ENCODE assay signal across 21 cellular contexts in genomic region chr12:26906024-26906423, GRCh38. TPM values are rescaled to one million over a fixed set of nuclear protein-coding genes. Genes with fewer than 3 reads are reported as not detected.
DNase-seq lines count a peak whose midpoint lies in the region; ATAC-seq, FAIRE-seq and TF ChIP-seq lines count a peak whose summit lies in the region.
"Had no signal": no experiment of that assay in that cellular context is flagged by ENCODE, and none has a peak within 500 bp of the region (broad histone marks: within the 10 kb centered on the region; RNA-seq: fewer than 3 reads in every experiment).

No MANE protein-coding gene starts in this region.

- FAIRE-seq in A549 (lab: Jason Lieb, UNC) (no peak), pancreas (lab: Jason Lieb, UNC) (peak; percentile 29)
- FAIRE-seq: GM12892, H1 had no signal

- POLR2A ChIA-PET in A549 (lab: Yijun Ruan, JAX): no interaction called here
- POLR2A ChIA-PET in CD8-positive, alpha-beta T cell (lab: Charles Lee): no interaction called here
- POLR2A ChIA-PET in naive thymus-derived CD8-positive, alpha-beta T cell (lab: Charles Lee): no interaction called here

- no peak overlapping the region for H3K9ac ChIP-seq in MM.1S (ENCODE audit: low read length)

- H3K9me2 ChIP-seq in MM.1S (replicated peaks; ENCODE audit: insufficient read depth, low read length): no peaks in the 10 kb centered on the region

- H3K9me3 ChIP-seq in A549: peaks cover 5% of the 10 kb centered on the region; the same call in 1 of the 3 replicates
- no peaks in the 10 kb centered on the region for H3K9me3 ChIP-seq in CD8-positive, alpha-beta T cell (ENCODE audit: low read length)
- no peaks in the 10 kb centered on the region for H3K9me3 ChIP-seq in MM.1S (replicated peaks; ENCODE audit: insufficient read depth, low read length)
- no peaks in the 10 kb centered on the region for H3K9me3 ChIP-seq in pancreas
- H3K9me3 ChIP-seq: BE2C, SJSA1 had no signal

- no peak for DNase-seq in A549 (ENCODE audit: low read depth in 1 of 2, low spot score in 1 of 2)
- DNase-seq in CD8-positive, alpha-beta T cell: no peak
- no peak for DNase-seq in MM.1S
- no peak for DNase-seq in pancreas
- no peak for DNase-seq in T-helper 2 cell
- DNase-seq in naive thymus-derived CD8-positive, alpha-beta T cell: no peak
- no peak for DNase-seq in GM13976 (ENCODE audit: low spot score)
- DNase-seq: ACHN, COR-L47, HCEC 1CT, MG63, NCI-H1694, NCI-H2029 treated with DMSO at 0.1 percent for 48 hours, NCI-H2227 treated with DMSO at 0.1 percent for 48 hours, PC-9 had no signal

- H3K27ac ChIP-seq in A549 (no peak overlapping the region), MM.1S (ENCODE audit: low read length) (peak overlapping the region; percentile 51; the same call in 1 of the 2 replicates), pancreas (peak overlapping the region in 2 of 4 donors; percentile 27 to 67)
- no peak overlapping the region for H3K27ac ChIP-seq in CD8-positive, alpha-beta T cell (ENCODE audit: low read depth, low read length)
- H3K27ac ChIP-seq: PC-9, SJSA1 had no signal

- no peaks in the 10 kb centered on the region for H3K27me3 ChIP-seq in CD8-positive, alpha-beta T cell (ENCODE audit: insufficient read depth, low read length)
- no peaks in the 10 kb centered on the region for H3K27me3 ChIP-seq in MM.1S (replicated peaks; ENCODE audit: insufficient read depth, low read length)
- H3K27me3 ChIP-seq in pancreas: no peaks in the 10 kb centered on the region
- H3K27me3 ChIP-seq: BE2C, MG63, SJSA1 had no signal

- no peak overlapping the region for H3K4me2 ChIP-seq in A549
- H3K4me2 ChIP-seq in MM.1S (ENCODE audit: low read depth, low read length): peak overlapping the region; percentile 52; the same call in 1 of the 2 replicates
- H3K4me2 ChIP-seq: PC-9 had no signal

- no peak overlapping the region for H3K4me3 Mint-ChIP-seq in CD8-positive, alpha-beta T cell
- no peak overlapping the region for H3K4me3 Mint-ChIP-seq in naive thymus-derived CD8-positive, alpha-beta T cell
- H3K4me3 Mint-ChIP-seq: CD14-positive monocyte had no signal

- CTCF ChIA-PET in A549 (lab: Yijun Ruan, JAX): no interaction called here
- CTCF ChIA-PET in CD8-positive, alpha-beta T cell (lab: Charles Lee): no interaction called here

- peak overlapping the region; percentile 55 for H3K27ac Mint-ChIP-seq in CD8-positive, alpha-beta T cell
- H3K27ac Mint-ChIP-seq in naive thymus-derived CD8-positive, alpha-beta T cell: peak overlapping the region in 1 of 10 donors; percentile 8
- H3K27ac Mint-ChIP-seq: CD14-positive monocyte had no signal

- no peak for TF ChIP-seq CTCF in A549 (IDR thresholded peaks at IDR 0.05)
- no peak for TF ChIP-seq CTCF in CD8-positive, alpha-beta T cell (IDR thresholded peaks at IDR 0.05)
- no peak for TF ChIP-seq CTCF in MM.1S (IDR thresholded peaks at IDR 0.05; ENCODE audit: low read length)
- TF ChIP-seq CTCF in pancreas (IDR thresholded peaks at IDR 0.05): no peak
- no peak for TF ChIP-seq CTCF in GM13976 (IDR thresholded peaks at IDR 0.05; ENCODE audit: borderline replicate concordance, control extremely low read depth, extremely low read depth, insufficient read depth, missing control alignments)

- no peaks in the 10 kb centered on the region for H4K20me1 ChIP-seq in MM.1S (ENCODE audit: insufficient read depth, low read length)

- no peak for TF ChIP-seq RAD21 in A549 (conservative IDR thresholded peaks at IDR 0.05 in 1 of 2, IDR thresholded peaks at IDR 0.05 in 1 of 2)

- H3K4me3 ChIP-seq in A549 (no peak overlapping the region), MM.1S (ENCODE audit: low read length) (no peak overlapping the region), pancreas (no peak overlapping the region)
- no peak overlapping the region for H3K4me3 ChIP-seq in CD8-positive, alpha-beta T cell (ENCODE audit: low read depth, low read length)
- H3K4me3 ChIP-seq: MG63, PC-9, SJSA1 had no signal

- H3F3A ChIP-seq in MM.1S (ENCODE audit: insufficient read depth, low read length): peaks cover 17% of the 10 kb centered on the region

- in situ Hi-C loops in GM13976 (cut with MboI; ENCODE audit: low sequenced_read_pairs, unreplicated experiment): no loop called here

- H3K4me1 Mint-ChIP-seq in CD8-positive, alpha-beta T cell (ENCODE audit: low read depth): peaks cover 5% of the 10 kb centered on the region
- peaks cover under 1 to 6% (median 4%) of the 10 kb centered on the region in 4 donors for H3K4me1 Mint-ChIP-seq in naive thymus-derived CD8-positive, alpha-beta T cell
- H3K4me1 Mint-ChIP-seq: CD14-positive monocyte had no signal

- H3K79me2 ChIP-seq in MM.1S (ENCODE audit: low read length): peaks cover 13% of the 10 kb centered on the region

- no peaks in the 10 kb centered on the region for H3K27me3 Mint-ChIP-seq in CD8-positive, alpha-beta T cell (ENCODE audit: low read depth)
- no peaks in the 10 kb centered on the region for H3K27me3 Mint-ChIP-seq in naive thymus-derived CD8-positive, alpha-beta T cell

- no peak for TF ChIP-seq POLR2A in A549 (IDR thresholded peaks at IDR 0.05; ENCODE audit: low read length)

- peaks cover 8% of the 10 kb centered on the region for H3K36me3 ChIP-seq in CD8-positive, alpha-beta T cell (ENCODE audit: insufficient read depth, low read length)
- H3K36me3 ChIP-seq in MM.1S (replicated peaks; ENCODE audit: insufficient read depth, low read length) (no peaks in the 10 kb centered on the region; the same call in 1 of the 2 replicates), pancreas (peaks cover 0 to 6% (median 4%) of the 10 kb centered on the region in 3 donors)

- peaks cover 85% of the 10 kb centered on the region for H3K36me3 Mint-ChIP-seq in CD8-positive, alpha-beta T cell
- peaks cover 19 to 89% (median 54%) of the 10 kb centered on the region in 3 donors for H3K36me3 Mint-ChIP-seq in naive thymus-derived CD8-positive, alpha-beta T cell

- TF ChIP-seq EP300 in A549 (IDR thresholded peaks at IDR 0.05): no peak

- 60% methylated on average over 1 of the region's 1 CpG for WGBS in A549 (ENCODE audit: missing lambda C conversion rate)
- 13 to 16% methylated on average over 1 of the region's 1 CpG for WGBS in pancreas, 2 donors

- H3K9me3 Mint-ChIP-seq in CD8-positive, alpha-beta T cell: no peaks in the 10 kb centered on the region
- H3K9me3 Mint-ChIP-seq in naive thymus-derived CD8-positive, alpha-beta T cell: peaks cover 0 to 5% (median 0%) of the 10 kb centered on the region in 9 donors

- H3K4me1 ChIP-seq in A549 (no peaks in the 10 kb centered on the region), MM.1S (ENCODE audit: low read length) (peaks cover 28% of the 10 kb centered on the region), pancreas (peaks cover 4 to 14% (median 6%) of the 10 kb centered on the region in 3 donors)
- H3K4me1 ChIP-seq in CD8-positive, alpha-beta T cell (ENCODE audit: insufficient read depth, low read length): no peaks in the 10 kb centered on the region
- H3K4me1 ChIP-seq: SJSA1 had no signal

- H2AFZ ChIP-seq in MM.1S (ENCODE audit: low read length): no peak overlapping the region
- H2AFZ ChIP-seq: PC-9 had no signal

- ATAC-seq in A549 (no peak), pancreas (peak in 2 of 4 donors; percentile 18 to 52)
- ATAC-seq in CD8-positive, alpha-beta T cell: no peak
- no peak for ATAC-seq in naive thymus-derived CD8-positive, alpha-beta T cell
- ATAC-seq: Right ventricle myocardium inferior had no signal

- intact Hi-C loops in CD8-positive, alpha-beta T cell (cut with DNase I, micrococcal nuclease): no loop called here
- intact Hi-C loops in pancreas (cut with DNase I): no loop called here

TF ChIP-seq in A549, 52 proteins besides CTCF, POLR2A, EP300 and RAD21:
- TF ChIP-seq PHF8 (IDR thresholded peaks at IDR 0.05; ENCODE audit: borderline replicate concordance, low read depth) (no peak), JUNB (IDR thresholded peaks at IDR 0.05) (no peak), EHF (CRISPR knock-in tag; IDR thresholded peaks at IDR 0.05) (no peak), HDAC2 (IDR thresholded peaks at IDR 0.05) (no peak), HOXA7 (CRISPR knock-in tag; IDR thresholded peaks at IDR 0.05) (no peak), MAFK (IDR thresholded peaks at IDR 0.05; ENCODE audit: partially characterized antibody) (peak; percentile 78), NPAS2 (CRISPR knock-in tag; IDR thresholded peaks at IDR 0.05; ENCODE audit: borderline replicate concordance) (no peak)

RNA-seq across cellular contexts. Expression of gene INTS13, which starts 31.8 kb away (rescaled TPM):
- polyA plus RNA-seq in A549 (2011; rRNA removed) (41.2 and 71.7 TPM in 2 replicates), A549 (2017; fragmentation: RNase III; extraction: RNeasy Plus Mini Kit Qiagen cat#74134 plus additional on column Dnase treatment) (30.9 to 39.7 TPM (median 34.9 TPM) in 3 replicates), pancreas (10 to 100 TPM; 10.9 to 13.8 TPM)
- 10.7 and 11.2 TPM in 2 replicates for polyA plus RNA-seq in A549 (2012; cell fraction: cytosol; rRNA removed)
- 6.3 and 10.2 TPM in 2 replicates for polyA plus RNA-seq in A549 (2012; cell fraction: nucleus; rRNA removed)
- polyA minus RNA-seq in A549 (2011; rRNA and poly(A)+ RNA removed): 27.4 and 88.4 TPM in 2 replicates
- total RNA-seq in CD8-positive, alpha-beta T cell: 10 to 100 TPM; 11.8 to 12.1 TPM
- 10 to 100 TPM in 4 of 6 donors, 1 to 10 TPM in 2; 7.4 to 12.4 (median 11.0) TPM for total RNA-seq in pancreas
- total RNA-seq in naive thymus-derived CD8-positive, alpha-beta T cell: 10 to 100 TPM; 18.3 to 19.5 TPM
- polyA plus RNA-seq in naive thymus-derived CD8-positive, alpha-beta T cell: 10 to 100 TPM; 13.3 to 26.2 (median 16.1) TPM

RNA-seq across cellular contexts. Expression of gene FGFR1OP2, which starts 32.2 kb away (rescaled TPM):
- polyA plus RNA-seq in A549 (2011; rRNA removed): 37.0 and 51.1 TPM in 2 replicates
- 21.3 and 24.9 TPM in 2 replicates for polyA plus RNA-seq in A549 (2012; cell fraction: cytosol; rRNA removed)
- polyA plus RNA-seq in A549 (2012; cell fraction: nucleus; rRNA removed): 7.6 and 10.7 TPM in 2 replicates
- 36.3 to 40.7 TPM (median 38.3 TPM) in 3 replicates for polyA plus RNA-seq in A549 (2017; fragmentation: RNase III; extraction: RNeasy Plus Mini Kit Qiagen cat#74134 plus additional on column Dnase treatment)
- polyA minus RNA-seq in A549 (2011; rRNA and poly(A)+ RNA removed): 13.2 and 14.6 TPM in 2 replicates
- total RNA-seq in CD8-positive, alpha-beta T cell: 10 to 100 TPM; 44.1 to 47.5 TPM
- 10 to 100 TPM in 5 of 6 donors, 1 to 10 TPM in 1; 9.3 to 23.3 (median 10.9) TPM for total RNA-seq in pancreas
- polyA plus RNA-seq in pancreas: 10 to 100 TPM; 11.6 to 17.6 TPM
- 10 to 100 TPM; 74.4 to 74.9 TPM for total RNA-seq in naive thymus-derived CD8-positive, alpha-beta T cell
- 10 to 100 TPM; 77.0 to 91.8 (median 81.4) TPM for polyA plus RNA-seq in naive thymus-derived CD8-positive, alpha-beta T cell
